23 cellular contexts compared by ENCODE assay signal in the genomic region with DNA sequence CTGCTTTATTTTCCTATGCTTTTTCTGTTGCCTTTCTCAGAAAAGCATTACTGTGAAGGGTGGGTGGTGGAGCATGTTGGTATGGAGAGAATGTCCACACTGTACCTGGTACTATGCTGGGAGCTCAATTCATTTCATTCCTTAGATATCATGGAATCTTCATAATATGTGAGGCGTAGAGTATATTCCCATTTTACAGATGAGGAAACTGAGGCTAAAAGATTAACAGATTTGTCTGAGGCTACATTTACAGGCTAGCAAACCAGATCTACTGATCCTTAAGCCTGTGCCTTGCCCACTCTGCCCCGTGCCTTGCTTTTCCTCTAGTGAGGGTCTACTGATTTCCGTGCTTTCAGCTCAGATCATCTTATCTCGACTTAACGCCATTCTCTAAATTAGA. TPM values are rescaled to one million over a fixed set of nuclear protein-coding genes. Genes with fewer than 3 reads are reported as not detected.
A peak's percentile ranks its signal among the peaks of the same experiment; 100 is the strongest.
DNase-seq lines count a peak whose midpoint lies in the region; ATAC-seq, FAIRE-seq and TF ChIP-seq lines count a peak whose summit lies in the region.
"Had no signal": no experiment of that assay in that cellular context is flagged by ENCODE, and none has a peak within 500 bp of the region (broad histone marks: within the 10 kb centered on the region; RNA-seq: fewer than 3 reads in every experiment).

No MANE protein-coding gene starts in this region.

- WGBS in HepG2 (ENCODE audit: low lambda C conversion rate) = 96% methylated on average over 5 of the region's 5 CpGs
- 94% methylated on average over 5 of the region's 5 CpGs for WGBS in right lobe of liver (ENCODE audit: insufficient coverage, low coverage, low lambda C conversion rate, missing lambda C conversion rate)
- 90 to 97% methylated on average over 5 of the region's 5 CpGs for WGBS in endodermal cell (ENCODE audit: insufficient coverage in 1 of 2, insufficient read length in 1 of 2), 2 experiments

- no peak overlapping the region for H3K4me3 ChIP-seq in HepG2 (replicated peaks in 1 of 3; ENCODE audit: insufficient read depth in 1 of 3, low read depth in 2 of 3, low read length in 3 of 3)
- H3K4me3 ChIP-seq in right lobe of liver = no peak overlapping the region
- H3K4me3 ChIP-seq in endodermal cell (ENCODE audit: low read length) = no peak overlapping the region
- H3K4me3 ChIP-seq in gastrocnemius medialis = no peak overlapping the region
- H3K4me3 ChIP-seq in HAP-1 = no peak overlapping the region
- no peak overlapping the region for H3K4me3 ChIP-seq in SJCRH30
- H3K4me3 ChIP-seq: GM23338 had no signal

- H2AFZ ChIP-seq in HepG2 (ENCODE audit: low read length) = no peak overlapping the region
- H2AFZ ChIP-seq: GM23338 had no signal

- no peak overlapping the region for H3K4me2 ChIP-seq in HepG2 (ENCODE audit: low read depth, low read length)
- H3K4me2 ChIP-seq: GM23338 had no signal

- H3K27ac Mint-ChIP-seq in T-helper 17 cell (peak overlapping the region; percentile 73), endodermal cell (no peak overlapping the region)
- H3K27ac Mint-ChIP-seq: B cell; CD8-positive, alpha-beta T cell; GM23338; HFFc6 had no signal

- peaks cover 23% of the 10 kb centered on the region for H3K4me1 Mint-ChIP-seq in T-helper 17 cell
- H3K4me1 Mint-ChIP-seq in endodermal cell = peaks cover 25% of the 10 kb centered on the region

- H3K27me3 Mint-ChIP-seq in T-helper 17 cell = no peaks in the 10 kb centered on the region
- H3K27me3 Mint-ChIP-seq in endodermal cell (ENCODE audit: insufficient read depth) = no peaks in the 10 kb centered on the region
- H3K27me3 Mint-ChIP-seq: B cell; CD4-positive, CD25-positive, alpha-beta regulatory T cell had no signal

- H3K27me3 ChIP-seq in HepG2 (ENCODE audit: control insufficient read depth in 1 of 2, insufficient read depth in 2 of 2, low read length in 2 of 2) (no peaks in the 10 kb centered on the region; a peak in 1 of 5 replicates), right lobe of liver (no peaks in the 10 kb centered on the region), endodermal cell (ENCODE audit: control insufficient read depth, insufficient read depth, low read length, poor library complexity, severe bottlenecking) (no peaks in the 10 kb centered on the region), gastrocnemius medialis (no peaks in the 10 kb centered on the region), HAP-1 (ENCODE audit: low read depth) (no peaks in the 10 kb centered on the region), SJCRH30 (no peaks in the 10 kb centered on the region)

- ATAC-seq in HepG2 (no peak), right lobe of liver (no peak), T-helper 17 cell (no peak), gastrocnemius medialis (no peak)
- ATAC-seq: CD8-positive, alpha-beta T cell; GM23338 had no signal

- no peaks in the 10 kb centered on the region for H3K9me3 ChIP-seq in HepG2 (ENCODE audit: low read length)
- H3K9me3 ChIP-seq in right lobe of liver = no peaks in the 10 kb centered on the region
- no peaks in the 10 kb centered on the region for H3K9me3 ChIP-seq in T-helper 17 cell (ENCODE audit: control insufficient read depth, low read length, poor library complexity, severe bottlenecking)
- no peaks in the 10 kb centered on the region for H3K9me3 ChIP-seq in endodermal cell (ENCODE audit: control insufficient read depth, low read length)
- H3K9me3 ChIP-seq in gastrocnemius medialis = no peaks in the 10 kb centered on the region
- no peaks in the 10 kb centered on the region for H3K9me3 ChIP-seq in HAP-1
- H3K9me3 ChIP-seq in SJCRH30 (replicated peaks) = no peaks in the 10 kb centered on the region
- H3K9me3 ChIP-seq: Caco-2 had no signal

- H3K36me3 Mint-ChIP-seq in T-helper 17 cell (ENCODE audit: low read depth) = no peaks in the 10 kb centered on the region
- peaks cover 10% of the 10 kb centered on the region for H3K36me3 Mint-ChIP-seq in endodermal cell (ENCODE audit: low read depth)

- POLR2A ChIA-PET in HepG2 (lab: Yijun Ruan, JAX) = interaction anchor here (1.3 to 2.2 kb wide), 2 partner anchors 17 to 87 kb away, joined by 3 to 10 read pairs; no protein-coding TSS in a partner anchor

- H4K20me1 ChIP-seq in HepG2 (ENCODE audit: insufficient read depth, low read length) = peaks cover 40% of the 10 kb centered on the region

- in situ Hi-C loops in HepG2 (cut with HindIII; ENCODE audit: extremely low pct_ligation_motif_present, low pct_unique_long_range_greater_than_20kb) = no loop called here
- in situ Hi-C loops in gastrocnemius medialis (cut with MboI; ENCODE audit: low sequenced_read_pairs in 4 of 4) = loop anchor here in 2 of 4 donors (25.0 kb wide), 2 partner anchors 378 to 403 kb away; a partner anchor contains a TSS
- in situ Hi-C loops in HAP-1 (cut with MboI; ENCODE audit: low sequenced_read_pairs) = no loop called here

- no peak overlapping the region for H3K27ac ChIP-seq in HepG2 (ENCODE audit: extremely low read length, insufficient read depth, low read length)
- peak overlapping the region in 1 of 3 donors; percentile 77 for H3K27ac ChIP-seq in right lobe of liver
- no peak overlapping the region for H3K27ac ChIP-seq in endodermal cell (ENCODE audit: low read depth, low read length)
- H3K27ac ChIP-seq in gastrocnemius medialis = peak overlapping the region in 3 of 4 donors; percentile 91 to 94 (median 91)
- H3K27ac ChIP-seq in SJCRH30 = no peak overlapping the region
- H3K27ac ChIP-seq: 22Rv1, C4-2B had no signal

- no peak for TF ChIP-seq EP300 in HepG2 (IDR thresholded peaks at IDR 0.05; ENCODE audit: low read depth in 2 of 2, low read length in 2 of 2)
- TF ChIP-seq EP300 in HepG2 (CRISPR knock-in tag; IDR thresholded peaks at IDR 0.05; ENCODE audit: borderline replicate concordance) = no peak

- H3K4me3 Mint-ChIP-seq in T-helper 17 cell = no peak overlapping the region
- no peak overlapping the region for H3K4me3 Mint-ChIP-seq in endodermal cell
- H3K4me3 Mint-ChIP-seq: B cell; CD8-positive, alpha-beta T cell; GM23338; H9; HFFc6 had no signal

- TF ChIP-seq POLR2A in HepG2 (IDR thresholded peaks at IDR 0.05; ENCODE audit: insufficient read depth in 1 of 2, low read depth in 2 of 2, low read length in 2 of 2) (no peak), right lobe of liver (IDR thresholded peaks at IDR 0.05) (no peak), gastrocnemius medialis (IDR thresholded peaks at IDR 0.05) (no peak)

- CTCF ChIA-PET in HepG2 (lab: Yijun Ruan, JAX; ENCODE audit: low intra/inter-chr PET ratio, low total read pairs) = no interaction called here

- no TSS peak for BruUV-seq in HepG2 (replicated peaks; lab: Mats Ljungman, UMichigan)

- no peaks in the 10 kb centered on the region for H3K9me3 Mint-ChIP-seq in endodermal cell
- H3K9me3 Mint-ChIP-seq: CD8-positive, alpha-beta T cell; GM23338; H9 had no signal

- intact Hi-C loops in HepG2 (cut with micrococcal nuclease; ENCODE audit: unreplicated experiment) = no loop called here
- intact Hi-C loops in right lobe of liver (cut with DNase I) = no loop called here
- intact Hi-C loops in gastrocnemius medialis (cut with DNase I; ENCODE audit: low total_unique reads) = no loop called here

- peaks cover 53% of the 10 kb centered on the region for H3K4me1 ChIP-seq in HepG2 (ENCODE audit: insufficient read depth, low read length)
- peaks cover 0 to 62% (median 15%) of the 10 kb centered on the region in 4 donors for H3K4me1 ChIP-seq in right lobe of liver
- peaks cover 3% of the 10 kb centered on the region for H3K4me1 ChIP-seq in endodermal cell (ENCODE audit: control insufficient read depth, insufficient read depth, low read length)
- H3K4me1 ChIP-seq in gastrocnemius medialis = peaks cover 57 to 72% of the 10 kb centered on the region in 2 donors
- peaks cover 26% of the 10 kb centered on the region for H3K4me1 ChIP-seq in HAP-1
- peaks cover 24% of the 10 kb centered on the region for H3K4me1 ChIP-seq in SJCRH30

- peaks cover 100% of the 10 kb centered on the region for H3K79me2 ChIP-seq in HepG2 (ENCODE audit: insufficient read depth, low read length)

- TF ChIP-seq CTCF in HepG2 (CRISPR knock-in tag; IDR thresholded peaks at IDR 0.05) (no peak), right lobe of liver (IDR thresholded peaks at IDR 0.05) (no peak), endodermal cell (conservative IDR thresholded peaks at IDR 0.05) (no peak), gastrocnemius medialis (IDR thresholded peaks at IDR 0.05 in 4 of 5, conservative IDR thresholded peaks at IDR 0.05 in 1 of 5) (no peak)

- H3K9ac ChIP-seq in HepG2 (ENCODE audit: insufficient read depth, low read depth, low read length) = no peak overlapping the region
- H3K9ac ChIP-seq in endodermal cell (ENCODE audit: extremely low read depth, low read length, poor library complexity, severe bottlenecking) = no peak overlapping the region

- FAIRE-seq in HepG2 (lab: Jason Lieb, UNC) = no peak
- FAIRE-seq: A204.1, GM12891, GM18507 had no signal

- no peak for DNase-seq in HepG2 (ENCODE audit: low spot score)
- no peak for DNase-seq in right lobe of liver
- DNase-seq in T-helper 17 cell = no peak
- DNase-seq in endodermal cell = peak; percentile 7
- DNase-seq in gastrocnemius medialis = no peak
- no peak for DNase-seq in NCI-H2081 (lab: John Stamatoyannopoulos, UW)
- DNase-seq in HAP-1 (ENCODE audit: low spot score in 2 of 2) = no peak
- DNase-seq in SJCRH30 = no peak
- DNase-seq: Caco-2; CD4-positive, CD25-positive, alpha-beta regulatory T cell; CD8-positive, alpha-beta T cell; DMS153; EL; GDM1; H9; HFFc6 had no signal

- TF ChIP-seq RAD21 in HepG2 (CRISPR knock-in tag; IDR thresholded peaks at IDR 0.05) = no peak

- H3K36me3 ChIP-seq in HepG2 (replicated peaks in 1 of 2; ENCODE audit: control insufficient read depth in 1 of 2, insufficient read depth in 2 of 2, low read length in 2 of 2) = peaks cover 12 to 28% of the 10 kb centered on the region in 2 experiments
- peaks cover 0 to 12% (median 4%) of the 10 kb centered on the region in 4 donors for H3K36me3 ChIP-seq in right lobe of liver
- peaks cover 10% of the 10 kb centered on the region for H3K36me3 ChIP-seq in endodermal cell (ENCODE audit: control insufficient read depth, insufficient read depth, low read length)
- no peaks in the 10 kb centered on the region for H3K36me3 ChIP-seq in gastrocnemius medialis
- H3K36me3 ChIP-seq in HAP-1 (replicated peaks) = peaks cover 9% of the 10 kb centered on the region
- H3K36me3 ChIP-seq in SJCRH30 = no peaks in the 10 kb centered on the region; the same call in 1 of the 2 replicates

RNA-seq across cellular contexts. Expression of a gene that starts 5.4 kb away (rescaled TPM):
- total RNA-seq in HepG2 (2016; rRNA removed; fragmentation: Illumina TruSeq; extraction: Trizol) = 115 and 122 TPM in 2 replicates
- total RNA-seq in HepG2 (2016; cell fraction: cytosol; rRNA removed; fragmentation: Illumina TruSeq; extraction: Trizol; ENCODE audit: low read depth) = 141 and 162 TPM in 2 replicates
- total RNA-seq in HepG2 (2016; cell fraction: insoluble cytoplasmic fraction; rRNA removed; fragmentation: Illumina TruSeq; extraction: Trizol) = 99.8 and 128 TPM in 2 replicates
- total RNA-seq in HepG2 (2016; cell fraction: membrane; rRNA removed; fragmentation: Illumina TruSeq; extraction: Trizol) = 204 and 226 TPM in 2 replicates
- 42.6 and 50.7 TPM in 2 replicates for total RNA-seq in HepG2 (2016; cell fraction: nucleus; rRNA removed; fragmentation: Illumina TruSeq; extraction: Trizol)
- polyA plus RNA-seq in HepG2 (2011; rRNA removed) = 115 and 146 TPM in 2 replicates
- polyA plus RNA-seq in HepG2 (2011; cell fraction: cytosol; rRNA removed) = 68.6 and 128 TPM in 2 replicates
- polyA plus RNA-seq in HepG2 (2011; cell fraction: nucleus; rRNA removed) = 20.1 and 32.1 TPM in 2 replicates
- polyA plus RNA-seq in HepG2 (2012) = 136 and 145 TPM in 2 replicates
- 197 and 237 TPM in 2 replicates for polyA plus RNA-seq in HepG2 (2016; cell fraction: cytosol; fragmentation: Illumina TruSeq; extraction: Trizol; ENCODE audit: low read depth)
- polyA plus RNA-seq in HepG2 (2016; cell fraction: insoluble cytoplasmic fraction; fragmentation: Illumina TruSeq; extraction: Trizol; ENCODE audit: low read depth) = 161 and 168 TPM in 2 replicates
- polyA plus RNA-seq in HepG2 (2016; cell fraction: membrane; fragmentation: Illumina TruSeq; extraction: Trizol; ENCODE audit: low read depth) = 243 and 290 TPM in 2 replicates
- polyA plus RNA-seq in HepG2 (2016; cell fraction: nucleus; fragmentation: Illumina TruSeq; extraction: Trizol; ENCODE audit: insufficient read depth, low read depth) = 104 and 106 TPM in 2 replicates
- polyA minus RNA-seq in HepG2 (2011; rRNA and poly(A)+ RNA removed; ENCODE audit: low replicate concordance) = 17.9 and 35.5 TPM in 2 replicates
- polyA minus RNA-seq in HepG2 (2011; cell fraction: cytosol; rRNA and poly(A)+ RNA removed) = 42.3 and 45.6 TPM in 2 replicates
- 15.8 and 23.1 TPM in 2 replicates for polyA minus RNA-seq in HepG2 (2011; cell fraction: nucleus; rRNA and poly(A)+ RNA removed)
- 10 to 100 TPM; 31.4 to 48.5 (median 40.2) TPM for total RNA-seq in right lobe of liver
- total RNA-seq in T-helper 17 cell = 10 to 100 TPM; 14.8 to 17.7 TPM
- total RNA-seq in endodermal cell = 10 to 100 TPM; 62.4 to 63.4 TPM
- 73.3 TPM for polyA plus RNA-seq in endodermal cell (2013, experiment 1 of 2)
- polyA plus RNA-seq in endodermal cell (2013, experiment 2 of 2) = 69.6 TPM
- 10 to 100 TPM; 28.0 to 83.2 (median 74.0) TPM for total RNA-seq in gastrocnemius medialis
- 130 and 132 TPM in 2 replicates for total RNA-seq in SJCRH30 (2014; rRNA removed; shearing (Covaris generic))

RNA-seq across cellular contexts. Expression of a gene that starts 23.8 kb away (rescaled TPM):
- 7.8 and 9.0 TPM in 2 replicates for total RNA-seq in HepG2 (2016; rRNA removed; fragmentation: Illumina TruSeq; extraction: Trizol)
- total RNA-seq in HepG2 (2016; cell fraction: cytosol; rRNA removed; fragmentation: Illumina TruSeq; extraction: Trizol; ENCODE audit: low read depth) = 2.1 and 2.5 TPM in 2 replicates
- total RNA-seq in HepG2 (2016; cell fraction: insoluble cytoplasmic fraction; rRNA removed; fragmentation: Illumina TruSeq; extraction: Trizol) = 6.6 and 8.6 TPM in 2 replicates
- total RNA-seq in HepG2 (2016; cell fraction: membrane; rRNA removed; fragmentation: Illumina TruSeq; extraction: Trizol) = 2.8 and 3.5 TPM in 2 replicates
- total RNA-seq in HepG2 (2016; cell fraction: nucleus; rRNA removed; fragmentation: Illumina TruSeq; extraction: Trizol) = 14.8 and 16.4 TPM in 2 replicates
- polyA plus RNA-seq in HepG2 (2011; rRNA removed) = 8.0 and 9.3 TPM in 2 replicates
- polyA plus RNA-seq in HepG2 (2011; cell fraction: cytosol; rRNA removed) = 3.1 and 3.2 TPM in 2 replicates
- 32.7 and 44.3 TPM in 2 replicates for polyA plus RNA-seq in HepG2 (2011; cell fraction: nucleus; rRNA removed)
- polyA plus RNA-seq in HepG2 (2012) = 3.7 and 4.9 TPM in 2 replicates
- 0.24 and 0.25 TPM in 2 replicates for polyA plus RNA-seq in HepG2 (2016; cell fraction: cytosol; fragmentation: Illumina TruSeq; extraction: Trizol; ENCODE audit: low read depth)
- polyA plus RNA-seq in HepG2 (2016; cell fraction: insoluble cytoplasmic fraction; fragmentation: Illumina TruSeq; extraction: Trizol; ENCODE audit: low read depth) = 2.0 and 2.7 TPM in 2 replicates
- polyA plus RNA-seq in HepG2 (2016; cell fraction: membrane; fragmentation: Illumina TruSeq; extraction: Trizol; ENCODE audit: low read depth) = 0.50 and 0.55 TPM in 2 replicates
- polyA plus RNA-seq in HepG2 (2016; cell fraction: nucleus; fragmentation: Illumina TruSeq; extraction: Trizol; ENCODE audit: insufficient read depth, low read depth) = 10.7 and 10.9 TPM in 2 replicates
- 0.72 and 21.2 TPM in 2 replicates for polyA minus RNA-seq in HepG2 (2011; rRNA and poly(A)+ RNA removed; ENCODE audit: low replicate concordance)
- polyA minus RNA-seq in HepG2 (2011; cell fraction: cytosol; rRNA and poly(A)+ RNA removed) = 6.8 and 8.6 TPM in 2 replicates
- 43.0 and 46.7 TPM in 2 replicates for polyA minus RNA-seq in HepG2 (2011; cell fraction: nucleus; rRNA and poly(A)+ RNA removed)
- total RNA-seq in right lobe of liver = 10 to 100 TPM in 1 of 6 experiments, 1 to 10 TPM in 5; 3.7 to 11.6 (median 5.0) TPM
- total RNA-seq in T-helper 17 cell = 10 to 100 TPM; 59.6 to 64.8 TPM
- total RNA-seq in endodermal cell = 1 to 10 TPM; 1.0 to 5.2 TPM
- polyA plus RNA-seq in endodermal cell (2013, experiment 1 of 2) = 0.61 TPM
- 0.87 TPM for polyA plus RNA-seq in endodermal cell (2013, experiment 2 of 2)
- 1 to 10 TPM; 4.7 to 7.1 (median 5.1) TPM for total RNA-seq in gastrocnemius medialis
- total RNA-seq in SJCRH30 (2014; rRNA removed; shearing (Covaris generic)) = 34.1 and 34.5 TPM in 2 replicates

Comparison
In these comparisons a context has a peak if more than half of its experiments do, and no peak if none do; other contexts are left out.
1. H3K27ac ChIP-seq: peak in gastrocnemius medialis (3 of 4); none in HepG2 (single experiment), endodermal cell (single experiment) and SJCRH30 (single experiment).